In genomic region chr3:58681863-58682262, GRCh38 we compare ENCODE assay signal across 27 cellular contexts. TPM values are rescaled to one million over a fixed set of nuclear protein-coding genes. Genes with fewer than 3 reads are reported as not detected.
A peak's percentile ranks its signal among the peaks of the same experiment; 100 is the strongest.
DNase-seq lines count a peak whose midpoint lies in the region; ATAC-seq, FAIRE-seq and TF ChIP-seq lines count a peak whose summit lies in the region.
"Had no signal": no experiment of that assay in that cellular context is flagged by ENCODE, and none has a peak within 500 bp of the region (broad histone marks: within the 10 kb centered on the region; RNA-seq: fewer than 3 reads in every experiment).

No MANE protein-coding gene starts in this region.

- POLR2A ChIA-PET in K562 (lab: Yijun Ruan, JAX): interaction anchor here (0.6 kb wide), 1 partner anchor 49 kb away, joined by 4 read pairs; no protein-coding TSS in a partner anchor

- H3K23ac ChIP-seq in neuronal stem cell (ENCODE audit: low read depth, low read length, poor library complexity): no peak overlapping the region

- H2AFZ ChIP-seq in K562 (ENCODE audit: low read depth, low read length) (no peak overlapping the region), neuronal stem cell (ENCODE audit: low read length) (no peak overlapping the region)
- H2AFZ ChIP-seq: GM23248 had no signal

- H4K8ac ChIP-seq in neuronal stem cell (ENCODE audit: low read depth, low read length): no peak overlapping the region

- no peaks in the 10 kb centered on the region for H3K36me3 Mint-ChIP-seq in activated T-cell treated with anti-CD3 and anti-CD28 coated beads, Interleukin-2, amount 50 U/mL, for 24 hours (ENCODE audit: low read depth)
- no peaks in the 10 kb centered on the region for H3K36me3 Mint-ChIP-seq in activated T-helper 17 cell treated with anti-CD3 and anti-CD28 coated beads, Interleukin-2, amount 50 U/mL, for 72 hours (ENCODE audit: low read depth)
- H3K36me3 Mint-ChIP-seq in stimulated activated effector memory CD8-positive, alpha-beta T cell treated with anti-CD3 and anti-CD28 coated beads, Interleukin-12 subunit alpha, Interleukin-12 subunit beta, amount 100 ng/mL, for 72 hours: no peaks in the 10 kb centered on the region
- H3K36me3 Mint-ChIP-seq: CD14-positive monocyte had no signal

- WGBS in K562 (ENCODE audit: insufficient coverage, low coverage, missing lambda C conversion rate): 0% methylated on average over 2 of the region's 2 CpGs
- no CpG with 5 or more reads among the region's 2 CpGs for WGBS in neuronal stem cell (ENCODE audit: extremely low coverage in 2 of 2, insufficient read length in 2 of 2, insufficient replicate concordance in 1 of 2), 2 donors

- no peaks in the 10 kb centered on the region for H3K79me1 ChIP-seq in neuronal stem cell (ENCODE audit: low read depth, low read length)

- DNase-seq in activated T-cell treated with anti-CD3 and anti-CD28 coated beads, Interleukin-2, amount 50 U/mL, for 24 hours: no peak
- DNase-seq in activated T-cell treated with anti-CD3 and anti-CD28 coated beads for 4 hours (no peak), K562 (ENCODE audit: extremely low read depth in 1 of 4, low spot score in 3 of 4) (no peak), neuronal stem cell (ENCODE audit: low spot score) (no peak)
- DNase-seq in stimulated activated effector memory CD8-positive, alpha-beta T cell treated with anti-CD3 and anti-CD28 coated beads, Interleukin-12 subunit alpha, Interleukin-12 subunit beta, amount 100 ng/mL, for 72 hours (ENCODE audit: low spot score in 2 of 2): no peak
- DNase-seq: 8988T; ACHN; AML-193; BE2C; Calu3; CD4-positive, alpha-beta T cell; COR-L47; DMS53; DMS79 treated with DMSO at 0.1 percent for 48 hours; GF-D8; GM23248; H7; HCEC 1CT had no signal

- no peak overlapping the region for H4K91ac ChIP-seq in neuronal stem cell (ENCODE audit: low read depth, low read length, poor library complexity)

- no peak overlapping the region for H2AK5ac ChIP-seq in neuronal stem cell (ENCODE audit: low read depth, low read length)

- CTCF ChIA-PET in K562 (lab: Yijun Ruan, JAX; ENCODE audit: low intra/inter-chr PET ratio): interaction anchor here (0.6 kb wide), 1 partner anchor 12 kb away, joined by 3 read pairs; no protein-coding TSS in a partner anchor

- H3K9me3 ChIP-seq in K562 (replicated peaks; ENCODE audit: control insufficient read depth, insufficient read depth, low read depth, low read length) (no peaks in the 10 kb centered on the region), neuronal stem cell (replicated peaks in 1 of 2; ENCODE audit: control insufficient read depth in 2 of 2, insufficient read depth in 1 of 2, low read depth in 1 of 2, low read length in 2 of 2) (peaks cover 0 to under 1% of the 10 kb centered on the region in 2 donors)
- H3K9me3 ChIP-seq: A549, BE2C had no signal

- H3K4me3 ChIP-seq in K562 (no peak overlapping the region), neuronal stem cell (ENCODE audit: low read length in 2 of 2) (no peak overlapping the region)
- H3K4me3 ChIP-seq: A549; BLaER1 treated with 17β-estradiol and CSF1 and Interleukin-3, amounts not matched to agents 10 nM and 100 nM; GM23248 had no signal

- no peak overlapping the region for H2BK15ac ChIP-seq in neuronal stem cell (ENCODE audit: low read length)

- H3K9ac ChIP-seq in K562 (ENCODE audit: insufficient read depth in 1 of 2, low read depth in 2 of 2, low read length in 2 of 2) (no peak overlapping the region), neuronal stem cell (ENCODE audit: low read depth, low read length, poor library complexity) (no peak overlapping the region)
- H3K9ac ChIP-seq: BLaER1 treated with 17β-estradiol and CSF1 and Interleukin-3, amounts not matched to agents 10 nM and 100 nM; GM23248 had no signal

- H2BK12ac ChIP-seq in neuronal stem cell (ENCODE audit: low read length): no peak overlapping the region

- H3K9me1 ChIP-seq in K562 (ENCODE audit: control insufficient read depth, insufficient read depth, low read length): no peaks in the 10 kb centered on the region

- peaks cover 55% of the 10 kb centered on the region for H3K27me3 Mint-ChIP-seq in activated T-cell treated with anti-CD3 and anti-CD28 coated beads, Interleukin-2, amount 50 U/mL, for 24 hours
- peaks cover 22% of the 10 kb centered on the region for H3K27me3 Mint-ChIP-seq in activated T-helper 17 cell treated with anti-CD3 and anti-CD28 coated beads, Interleukin-2, amount 50 U/mL, for 72 hours

- no peak for TF ChIP-seq CTCF in K562 (IDR thresholded peaks at IDR 0.05 in 2 of 3, conservative IDR thresholded peaks at IDR 0.05 in 1 of 3; ENCODE audit: insufficient read depth in 2 of 3, low read depth in 1 of 3, low read length in 3 of 3)

- no peak for TF ChIP-seq EP300 in K562 (IDR thresholded peaks at IDR 0.05; ENCODE audit: low read length)

- H4K20me1 ChIP-seq in K562 (replicated peaks; ENCODE audit: control insufficient read depth, insufficient read depth, low read length): no peaks in the 10 kb centered on the region
- H4K20me1 ChIP-seq: BLaER1 treated with 17β-estradiol and CSF1 and Interleukin-3, amounts not matched to agents 10 nM and 100 nM had no signal

- in situ Hi-C loops in K562 (cut with MboI): no loop called here

- FAIRE-seq in K562 (lab: Jason Lieb, UNC): no peak
- FAIRE-seq: A549, GM12892, H1 had no signal

- H3K4me1 ChIP-seq in K562 (replicated peaks in 1 of 2; ENCODE audit: control insufficient read depth in 2 of 2, insufficient read depth in 2 of 2, low read length in 2 of 2) (no peaks in the 10 kb centered on the region), neuronal stem cell (ENCODE audit: control insufficient read depth in 2 of 2, insufficient read depth in 1 of 2, low read depth in 1 of 2, low read length in 2 of 2) (peaks cover 0 to 4% of the 10 kb centered on the region in 2 donors)
- H3K4me1 ChIP-seq: A549, BE2C had no signal

- H3K36me3 ChIP-seq in K562 (ENCODE audit: control insufficient read depth, insufficient read depth, low read length): no peaks in the 10 kb centered on the region
- H3K36me3 ChIP-seq in neuronal stem cell (replicated peaks in 1 of 2; ENCODE audit: control insufficient read depth in 2 of 2, insufficient read depth in 2 of 2, low read length in 2 of 2): no peaks in the 10 kb centered on the region
- H3K36me3 ChIP-seq: BE2C; BLaER1 treated with 17β-estradiol and CSF1 and Interleukin-3, amounts not matched to agents 10 nM and 100 nM had no signal

- H3K14ac ChIP-seq in neuronal stem cell (ENCODE audit: low read length): no peak overlapping the region

- intact Hi-C loops in K562 (cut with micrococcal nuclease): no loop called here

- TF ChIP-seq POLR2A in K562 (conservative IDR thresholded peaks at IDR 0.05): no peak

- H2BK5ac ChIP-seq in neuronal stem cell (ENCODE audit: low read length): no peak overlapping the region

- ATAC-seq in activated T-helper 17 cell treated with anti-CD3 and anti-CD28 coated beads, Interleukin-2, amount 50 U/mL, for 72 hours (replicated peaks): peak; percentile 50
- ATAC-seq in K562: no peak
- ATAC-seq in stimulated activated effector memory CD8-positive, alpha-beta T cell treated with anti-CD3 and anti-CD28 coated beads, Interleukin-12 subunit alpha, Interleukin-12 subunit beta, amount 100 ng/mL, for 72 hours: peak; percentile 59
- no peak for ATAC-seq in GM21515 (IDR thresholded peaks at IDR 0.05; ENCODE audit: unreplicated experiment)
- ATAC-seq: A549 had no signal

- no peak overlapping the region for H3K18ac ChIP-seq in neuronal stem cell (ENCODE audit: low read length)

- peak overlapping the region; percentile 62 for H3K27ac Mint-ChIP-seq in activated T-cell treated with anti-CD3 and anti-CD28 coated beads, Interleukin-2, amount 50 U/mL, for 24 hours
- no peak overlapping the region for H3K27ac Mint-ChIP-seq in activated T-helper 17 cell treated with anti-CD3 and anti-CD28 coated beads, Interleukin-2, amount 50 U/mL, for 72 hours
- no peak overlapping the region for H3K27ac Mint-ChIP-seq in stimulated activated effector memory CD8-positive, alpha-beta T cell treated with anti-CD3 and anti-CD28 coated beads, Interleukin-12 subunit alpha, Interleukin-12 subunit beta, amount 100 ng/mL, for 72 hours
- H3K27ac Mint-ChIP-seq: CD4-positive, alpha-beta T cell had no signal

- H3K4me2 ChIP-seq in K562 (ENCODE audit: insufficient read depth, low read length): no peak overlapping the region
- no peak overlapping the region for H3K4me2 ChIP-seq in neuronal stem cell (ENCODE audit: insufficient read depth, low read length, poor library complexity, severe bottlenecking)
- H3K4me2 ChIP-seq: A549; BLaER1 treated with 17β-estradiol and CSF1 and Interleukin-3, amounts not matched to agents 10 nM and 100 nM had no signal

- TF ChIP-seq RAD21 in K562 (CRISPR knock-in tag; conservative IDR thresholded peaks at IDR 0.05 in 1 of 2, IDR thresholded peaks at IDR 0.05 in 1 of 2): no peak

- no peaks in the 10 kb centered on the region for H3K9me3 Mint-ChIP-seq in activated T-cell treated with anti-CD3 and anti-CD28 coated beads, Interleukin-2, amount 50 U/mL, for 24 hours
- peaks cover 3% of the 10 kb centered on the region for H3K9me3 Mint-ChIP-seq in activated T-helper 17 cell treated with anti-CD3 and anti-CD28 coated beads, Interleukin-2, amount 50 U/mL, for 72 hours
- no peaks in the 10 kb centered on the region for H3K9me3 Mint-ChIP-seq in stimulated activated effector memory CD8-positive, alpha-beta T cell treated with anti-CD3 and anti-CD28 coated beads, Interleukin-12 subunit alpha, Interleukin-12 subunit beta, amount 100 ng/mL, for 72 hours
- H3K9me3 Mint-ChIP-seq: CD4-positive, alpha-beta T cell had no signal

- no peak overlapping the region for H3K4me3 Mint-ChIP-seq in activated T-cell treated with anti-CD3 and anti-CD28 coated beads, Interleukin-2, amount 50 U/mL, for 24 hours
- H3K4me3 Mint-ChIP-seq in activated T-helper 17 cell treated with anti-CD3 and anti-CD28 coated beads, Interleukin-2, amount 50 U/mL, for 72 hours: no peak overlapping the region
- H3K4me3 Mint-ChIP-seq in stimulated activated effector memory CD8-positive, alpha-beta T cell treated with anti-CD3 and anti-CD28 coated beads, Interleukin-12 subunit alpha, Interleukin-12 subunit beta, amount 100 ng/mL, for 72 hours: no peak overlapping the region
- H3K4me3 Mint-ChIP-seq: CD14-positive monocyte; CD4-positive, alpha-beta T cell had no signal

- H3K27me3 ChIP-seq in K562 (ENCODE audit: control insufficient read depth in 2 of 2, insufficient read depth in 2 of 2, low read length in 2 of 2): peaks cover 3 to 20% of the 10 kb centered on the region in 2 experiments; a peak in 3 of 5 replicates
- no peaks in the 10 kb centered on the region for H3K27me3 ChIP-seq in neuronal stem cell (ENCODE audit: control insufficient read depth in 3 of 3, insufficient read depth in 3 of 3, low read depth in 1 of 3, low read length in 3 of 3)
- H3K27me3 ChIP-seq: BE2C; BLaER1 treated with 17β-estradiol and CSF1 and Interleukin-3, amounts not matched to agents 10 nM and 100 nM had no signal

- BruUV-seq in K562 (replicated peaks; lab: Mats Ljungman, UMichigan): no TSS peak

- no peak overlapping the region for H3K27ac ChIP-seq in K562 (ENCODE audit: extremely low read depth, low read depth, low read length)
- H3K27ac ChIP-seq in neuronal stem cell (replicated peaks; ENCODE audit: low read length): no peak overlapping the region
- H3K27ac ChIP-seq: A549; BLaER1 treated with 17β-estradiol and CSF1 and Interleukin-3, amounts not matched to agents 10 nM and 100 nM; GM23248 had no signal

- no peak overlapping the region for H3K4ac ChIP-seq in neuronal stem cell (ENCODE audit: low read length)

- peaks cover 12% of the 10 kb centered on the region for H3K4me1 Mint-ChIP-seq in activated T-cell treated with anti-CD3 and anti-CD28 coated beads, Interleukin-2, amount 50 U/mL, for 24 hours (ENCODE audit: low read depth)
- no peaks in the 10 kb centered on the region for H3K4me1 Mint-ChIP-seq in activated T-helper 17 cell treated with anti-CD3 and anti-CD28 coated beads, Interleukin-2, amount 50 U/mL, for 72 hours
- H3K4me1 Mint-ChIP-seq in stimulated activated effector memory CD8-positive, alpha-beta T cell treated with anti-CD3 and anti-CD28 coated beads, Interleukin-12 subunit alpha, Interleukin-12 subunit beta, amount 100 ng/mL, for 72 hours: no peaks in the 10 kb centered on the region

- no peak overlapping the region for H2BK120ac ChIP-seq in neuronal stem cell (ENCODE audit: low read depth, low read length)

- no peaks in the 10 kb centered on the region for H3K79me2 ChIP-seq in K562 (ENCODE audit: control insufficient read depth, insufficient read depth, low read length)

RNA-seq across cellular contexts. Expression of gene FAM3D, which starts 15.3 kb away (rescaled TPM):
- not detected for total RNA-seq in activated T-helper 17 cell treated with anti-CD3 and anti-CD28 coated beads, Interleukin-2, amount 50 U/mL, for 72 hours
- not detected in 2 replicates for total RNA-seq in K562 (2011; cell fraction: chromatin; rRNA removed; ENCODE audit: low replicate concordance)
- total RNA-seq in K562 (2011; cell fraction: nucleolus; rRNA removed): not detected in 2 replicates
- total RNA-seq in K562 (2011; cell fraction: nucleoplasm; rRNA removed): not detected in 2 replicates
- not detected in 2 replicates for total RNA-seq in K562 (2014; rRNA removed)
- total RNA-seq in K562 (2014; rRNA removed; fragmentation: Illumina TruSeq; extraction: Trizol): not detected in 2 replicates
- not detected in 2 replicates for total RNA-seq in K562 (2015; rRNA removed; fragmentation: Illumina TruSeq; extraction: Trizol)
- total RNA-seq in K562 (2021): 0.49 TPM in 1 of 2 replicates, not detected in the other
- 0.16 TPM in 1 of 2 replicates, not detected in the other for polyA plus RNA-seq in K562 (2011; rRNA removed)
- polyA plus RNA-seq in K562 (2011; cell fraction: cytosol; rRNA removed): 0.04 TPM in 1 of 2 replicates, not detected in the other
- polyA plus RNA-seq in K562 (2011; cell fraction: nucleus; rRNA removed): 0.17 and 0.30 TPM in 2 replicates
- not detected in 2 replicates for polyA plus RNA-seq in K562 (2012)
- not detected in 2 replicates for polyA plus RNA-seq in K562 (2014; fragmentation: Illumina TruSeq; extraction: Trizol)
- not detected for polyA plus RNA-seq in K562 (2014; fragmentation: Nextera tagmentation; extraction: Ambion mirVana)
- 0.43 TPM in 1 of 2 replicates, not detected in the other for polyA plus RNA-seq in K562 (2014; rRNA removed)
- polyA minus RNA-seq in K562 (2011; rRNA and poly(A)+ RNA removed): not detected in 2 replicates
- not detected in 2 replicates for polyA minus RNA-seq in K562 (2011; cell fraction: cytosol; rRNA and poly(A)+ RNA removed)
- polyA minus RNA-seq in K562 (2011; cell fraction: nucleus; rRNA and poly(A)+ RNA removed): not detected in 2 replicates
- 0.08 TPM for polyA plus RNA-seq in neuronal stem cell (2013, experiment 1 of 2)
- 0.08 TPM for polyA plus RNA-seq in neuronal stem cell (2013, experiment 2 of 2)
- total RNA-seq: CD4-positive, alpha-beta T cell; Daoy; G401; GM23248; H1; H7 had no signal
- polyA plus RNA-seq: A549, GM23248, H1 had no signal

Comparison
In these comparisons a context has a peak if more than half of its experiments do, and no peak if none do; other contexts are left out.
1. ATAC-seq: peak in activated T-helper 17 cell treated with anti-CD3 and anti-CD28 coated beads, Interleukin-2, amount 50 U/mL, for 72 hours (single experiment) and stimulated activated effector memory CD8-positive, alpha-beta T cell treated with anti-CD3 and anti-CD28 coated beads, Interleukin-12 subunit alpha, Interleukin-12 subunit beta, amount 100 ng/mL, for 72 hours (single experiment); none in K562 (single experiment) and GM21515 (single experiment).